In genomic region chr1:100051893-100052292, GRCh38 we compare ENCODE assay signal across 16 cellular contexts.
A peak's percentile ranks its signal among the peaks of the same experiment; 100 is the strongest.
DNase-seq lines count a peak whose midpoint lies in the region; ATAC-seq and TF ChIP-seq lines count a peak whose summit lies in the region.
"Had no signal": no experiment of that assay in that cellular context is flagged by ENCODE, and none has a peak within 500 bp of the region (broad histone marks: within the 10 kb centered on the region; RNA-seq: fewer than 3 reads in every experiment).

No MANE protein-coding gene starts in this region.

- no peaks in the 10 kb centered on the region for H3K27me3 ChIP-seq in RWPE2 (ENCODE audit: insufficient read depth, poor library complexity, severe bottlenecking)
- H3K27me3 ChIP-seq: BE2C had no signal

- H3K4me1 Mint-ChIP-seq in activated naive CD8-positive, alpha-beta T cell (ENCODE audit: low read depth): peaks cover 57% of the 10 kb centered on the region
- H3K4me1 Mint-ChIP-seq in activated naive CD8-positive, alpha-beta T cell treated with anti-CD3 and anti-CD28 coated beads for 36 hours: peaks cover 42% of the 10 kb centered on the region

- peaks cover 9% of the 10 kb centered on the region for H3K4me1 ChIP-seq in RWPE2 (ENCODE audit: insufficient read depth, poor library complexity, severe bottlenecking)

- DNase-seq in activated naive CD8-positive, alpha-beta T cell treated with anti-CD3 and anti-CD28 coated beads for 36 hours: no peak
- DNase-seq in RWPE2 (ENCODE audit: low spot score): no peak
- peak; percentile 44 for DNase-seq in epithelial cell of prostate (ENCODE audit: low read depth, low spot score)
- no peak for DNase-seq in G401 (ENCODE audit: low spot score)
- DNase-seq: BE2C; CD4-positive, CD25-positive, alpha-beta regulatory T cell; H9; KBM-7; NCI-H1092; NCI-H1436 treated with DMSO at 0.1 percent for 48 hours; NCI-H1930; SW 1271 had no signal

- H3K4me3 ChIP-seq in RWPE2 (ENCODE audit: severe bottlenecking): no peak overlapping the region

- no peak for TF ChIP-seq CTCF in RWPE2 (IDR thresholded peaks at IDR 0.05; ENCODE audit: poor library complexity, severe bottlenecking)

- no peak overlapping the region for H3K4me3 Mint-ChIP-seq in activated naive CD8-positive, alpha-beta T cell
- H3K4me3 Mint-ChIP-seq in activated naive CD8-positive, alpha-beta T cell treated with anti-CD3 and anti-CD28 coated beads for 36 hours: no peak overlapping the region
- H3K4me3 Mint-ChIP-seq: CD4-positive, CD25-positive, alpha-beta regulatory T cell; H9 had no signal

- no peak for ATAC-seq in RWPE2 (ENCODE audit: low read depth)
- no peak for ATAC-seq in GM18868 (IDR thresholded peaks at IDR 0.05; ENCODE audit: unreplicated experiment)
- no peak for ATAC-seq in HG03280 (IDR thresholded peaks at IDR 0.05; ENCODE audit: unreplicated experiment)
- ATAC-seq: Panc1 had no signal

- peaks cover 40% of the 10 kb centered on the region for H3K36me3 ChIP-seq in RWPE2 (ENCODE audit: low read depth)

- no peaks in the 10 kb centered on the region for H3K9me3 Mint-ChIP-seq in activated naive CD8-positive, alpha-beta T cell (ENCODE audit: low read depth)
- H3K9me3 Mint-ChIP-seq in activated naive CD8-positive, alpha-beta T cell treated with anti-CD3 and anti-CD28 coated beads for 36 hours: no peaks in the 10 kb centered on the region
- H3K9me3 Mint-ChIP-seq: CD4-positive, CD25-positive, alpha-beta regulatory T cell; H9 had no signal

- H3K36me3 Mint-ChIP-seq in activated naive CD8-positive, alpha-beta T cell: peaks cover 9% of the 10 kb centered on the region
- peaks cover 43% of the 10 kb centered on the region for H3K36me3 Mint-ChIP-seq in activated naive CD8-positive, alpha-beta T cell treated with anti-CD3 and anti-CD28 coated beads for 36 hours

- in situ Hi-C loops in G401 (cut with HindIII; ENCODE audit: low sequenced_read_pairs): no loop called here

- H3K27ac Mint-ChIP-seq in activated naive CD8-positive, alpha-beta T cell: peak overlapping the region; percentile 22
- H3K27ac Mint-ChIP-seq in activated naive CD8-positive, alpha-beta T cell treated with anti-CD3 and anti-CD28 coated beads for 36 hours: no peak overlapping the region
- H3K27ac Mint-ChIP-seq: H9 had no signal

- H3K27ac ChIP-seq in RWPE2 (ENCODE audit: poor library complexity, severe bottlenecking) (peak overlapping the region; percentile 24), epithelial cell of prostate (peak overlapping the region; percentile 67)

- no peaks in the 10 kb centered on the region for H3K27me3 Mint-ChIP-seq in activated naive CD8-positive, alpha-beta T cell
- H3K27me3 Mint-ChIP-seq in activated naive CD8-positive, alpha-beta T cell treated with anti-CD3 and anti-CD28 coated beads for 36 hours: no peaks in the 10 kb centered on the region
- H3K27me3 Mint-ChIP-seq: CD4-positive, CD25-positive, alpha-beta regulatory T cell had no signal

- no peaks in the 10 kb centered on the region for H3K9me3 ChIP-seq in RWPE2 (ENCODE audit: severe bottlenecking)
- H3K9me3 ChIP-seq: BE2C had no signal
